8 cellular contexts compared by ENCODE assay signal in the genomic region with DNA sequence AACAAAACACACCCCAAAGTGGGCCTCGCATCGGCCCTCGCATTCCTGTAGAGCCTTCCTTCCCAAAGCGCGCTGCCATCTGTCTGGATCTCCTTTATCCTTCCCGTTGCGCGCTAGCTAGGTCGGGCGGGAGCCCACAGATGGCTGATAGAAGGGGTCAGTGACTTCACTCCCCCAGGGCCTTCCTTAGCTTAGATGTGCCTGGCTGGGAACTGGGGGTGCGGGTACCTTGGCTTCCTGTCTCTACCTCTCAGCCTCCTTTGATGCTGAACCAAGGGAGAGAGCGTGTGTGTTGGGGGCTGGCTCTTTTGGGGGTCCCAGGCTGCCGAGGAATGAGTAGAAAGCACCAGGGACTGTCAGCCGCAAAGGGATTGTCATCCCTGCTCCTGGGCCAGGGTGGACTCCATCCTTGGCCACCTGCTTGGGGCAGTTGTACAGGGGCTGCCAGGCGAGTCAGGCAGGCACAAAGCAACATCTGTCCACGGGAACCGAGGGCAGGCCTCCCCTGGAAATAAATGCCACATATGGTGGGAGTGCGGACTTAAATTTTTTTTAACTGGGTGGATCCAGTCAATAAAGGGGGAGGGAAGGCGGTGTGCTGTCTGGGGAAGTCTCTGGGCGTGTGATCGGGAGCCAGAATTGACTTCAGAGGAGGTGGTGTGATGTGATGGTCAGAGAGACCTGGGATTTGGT. TPM values are rescaled to one million over a fixed set of nuclear protein-coding genes. Genes with fewer than 3 reads are reported as not detected.
DNase-seq lines count a peak whose midpoint lies in the region; ATAC-seq and TF ChIP-seq lines count a peak whose summit lies in the region.

No MANE protein-coding gene starts in this region.

- in situ Hi-C loops in GM13977 (cut with MboI; ENCODE audit: low pct_unique_long_range_greater_than_20kb, low sequenced_read_pairs, unreplicated experiment): no loop called here

- H3K27ac ChIP-seq in SJSA1 (no peak overlapping the region), osteoblast (ENCODE audit: low read depth, low read length) (peak overlapping the region; percentile 98)

- no peak for TF ChIP-seq CTCF in endothelial cell (IDR thresholded peaks at IDR 0.05; ENCODE audit: unreplicated experiment)
- no peak for TF ChIP-seq CTCF in osteoblast (IDR thresholded peaks at IDR 0.05; ENCODE audit: extremely low read depth, low read depth, low read length)
- no peak for TF ChIP-seq CTCF in GM13977 (IDR thresholded peaks at IDR 0.05; ENCODE audit: extremely low read depth, insufficient read depth, missing control alignments)

- H3K4me3 ChIP-seq in GM08714 (ENCODE audit: low read length): peak overlapping the region; percentile 79
- peak overlapping the region; percentile 65 for H3K4me3 ChIP-seq in SJSA1
- H3K4me3 ChIP-seq in osteoblast (ENCODE audit: insufficient read depth, low read length): peak overlapping the region; percentile 98

- H3K79me2 ChIP-seq in osteoblast (ENCODE audit: insufficient read depth, low read length): peaks cover 64% of the 10 kb centered on the region

- peaks cover 19% of the 10 kb centered on the region for H3K27me3 Mint-ChIP-seq in endothelial cell (ENCODE audit: unreplicated experiment)

- peak overlapping the region; percentile 97 for H3K4me2 ChIP-seq in osteoblast (ENCODE audit: insufficient read depth, low read length)

- peaks cover 29% of the 10 kb centered on the region for H3K36me3 ChIP-seq in SJSA1
- peaks cover 39% of the 10 kb centered on the region for H3K36me3 ChIP-seq in osteoblast (ENCODE audit: insufficient read depth, low read length)

- H2AFZ ChIP-seq in osteoblast (ENCODE audit: low read length): no peak overlapping the region

- H3K9me3 Mint-ChIP-seq in endothelial cell (ENCODE audit: unreplicated experiment): no peaks in the 10 kb centered on the region

- no peaks in the 10 kb centered on the region for H3K27me3 ChIP-seq in SJSA1 (replicated peaks)
- no peaks in the 10 kb centered on the region for H3K27me3 ChIP-seq in osteoblast (ENCODE audit: insufficient read depth, low read length)

- H3K4me3 Mint-ChIP-seq in endothelial cell (ENCODE audit: unreplicated experiment): peak overlapping the region; percentile 92

- peaks cover 60% of the 10 kb centered on the region for H3K4me1 ChIP-seq in SJSA1 (replicated peaks)
- peaks cover 37% of the 10 kb centered on the region for H3K4me1 ChIP-seq in osteoblast (ENCODE audit: insufficient read depth, low read length)

- peaks cover 18% of the 10 kb centered on the region for H3K4me1 Mint-ChIP-seq in endothelial cell (ENCODE audit: unreplicated experiment)

- peak in 1 of 2 experiments; percentile 33 for DNase-seq in SJSA1 (ENCODE audit: low read depth in 1 of 2, low spot score in 2 of 2)
- peak; percentile 11 for DNase-seq in endothelial cell (ENCODE audit: low spot score)
- peak; percentile 84 for DNase-seq in osteoblast (ENCODE audit: insufficient read length, low spot score, missing footprints)
- DNase-seq in GM13977 (ENCODE audit: low spot score): no peak
- no peak for DNase-seq in SW 1271 (lab: John Stamatoyannopoulos, UW)
- DNase-seq in effector CD4-positive, alpha-beta T cell: no peak

- no peaks in the 10 kb centered on the region for H3K36me3 Mint-ChIP-seq in endothelial cell (ENCODE audit: low read depth, unreplicated experiment)

- peaks cover 45% of the 10 kb centered on the region for H4K20me1 ChIP-seq in osteoblast (ENCODE audit: insufficient read depth, low read length)

- no peak overlapping the region for H3K27ac Mint-ChIP-seq in endothelial cell (ENCODE audit: unreplicated experiment)

- H3K9me3 ChIP-seq in SJSA1 (replicated peaks) (no peaks in the 10 kb centered on the region), osteoblast (ENCODE audit: low read depth, low read length) (no peaks in the 10 kb centered on the region)

- no peak for ATAC-seq in GM19467 (IDR thresholded peaks at IDR 0.05; ENCODE audit: unreplicated experiment)

RNA-seq across cellular contexts. Expression of a gene that starts 1.9 kb away (rescaled TPM):
- total RNA-seq in SJSA1 (2014; rRNA removed; shearing (Covaris generic)): 19.5 and 22.0 TPM in 2 replicates
- total RNA-seq in endothelial cell (ENCODE audit: unreplicated experiment): 8.2 TPM
- 41.8 and 60.1 TPM in 2 replicates for total RNA-seq in osteoblast

Comparison
In these comparisons a context has a peak if more than half of its experiments do, and no peak if none do; other contexts are left out.
1. DNase-seq: peak in endothelial cell (single experiment) and osteoblast (single experiment); none in GM13977 (single experiment), SW 1271 (0 of 2) and effector CD4-positive, alpha-beta T cell (single experiment).
2. Peak in every context shown above with its lines, with median percentiles within 50 percentile points of each other: H3K4me3 ChIP-seq.